Comparison of ENCODE assay signal across 8 cellular contexts in genomic region chr6:31660998-31661866, GRCh38. TPM values are rescaled to one million over a fixed set of nuclear protein-coding genes. Genes with fewer than 3 reads are reported as not detected.
DNase-seq lines count a peak whose midpoint lies in the region; TF ChIP-seq lines count a peak whose summit lies in the region.

No MANE protein-coding gene starts in this region.

- H3K9ac ChIP-seq in MM.1S (ENCODE audit: low read length) (peak overlapping the region; percentile 78; the same call in 1 of the 2 replicates), duodenal mucosa (ENCODE audit: low read depth in 1 of 2, low read length in 2 of 2) (peak overlapping the region; percentile 83 to 96), neural cell (ENCODE audit: low read length) (peak overlapping the region; percentile 85)

- H3K27ac ChIP-seq in C4-2B, result peak overlapping the region; percentile 88
- H3K27ac ChIP-seq in MM.1S (ENCODE audit: low read length), result peak overlapping the region; percentile 54; the same call in 1 of the 2 replicates
- peak overlapping the region; percentile 86 for H3K27ac ChIP-seq in duodenal mucosa (ENCODE audit: low read depth, low read length)
- peak overlapping the region; percentile 62 for H3K27ac ChIP-seq in neural cell (ENCODE audit: low read length)

- H3K9me3 ChIP-seq in MM.1S (replicated peaks; ENCODE audit: insufficient read depth, low read length) (no peaks in the 10 kb centered on the region), duodenal mucosa (ENCODE audit: control insufficient read depth in 1 of 2, low read length in 2 of 2) (no peaks in the 10 kb centered on the region), neural cell (ENCODE audit: low read length) (no peaks in the 10 kb centered on the region)

- H3K4me3 ChIP-seq in MM.1S (ENCODE audit: low read length) (peak overlapping the region; percentile 87), duodenal mucosa (ENCODE audit: low read depth in 1 of 2, low read length in 2 of 2) (peak overlapping the region; percentile 88 to 97), neural cell (ENCODE audit: low read length) (peak overlapping the region; percentile 85)

- peak overlapping the region; percentile 94 for H3K4me2 ChIP-seq in MM.1S (ENCODE audit: low read depth, low read length)
- peak overlapping the region; percentile 75 for H3K4me2 ChIP-seq in neural cell (ENCODE audit: low read length)

- peaks cover 62% of the 10 kb centered on the region for H3K79me2 ChIP-seq in MM.1S (ENCODE audit: low read length)
- peaks cover 42% of the 10 kb centered on the region for H3K79me2 ChIP-seq in neural cell (replicated peaks; ENCODE audit: insufficient read depth, low read length)

- TF ChIP-seq CTCF in C4-2B (conservative IDR thresholded peaks at IDR 0.05) (no peak), MM.1S (IDR thresholded peaks at IDR 0.05; ENCODE audit: low read length) (no peak), neural cell (IDR thresholded peaks at IDR 0.05; ENCODE audit: poor library complexity, severe bottlenecking) (no peak)

- H3K36me3 ChIP-seq in MM.1S (replicated peaks; ENCODE audit: insufficient read depth, low read length) (no peaks in the 10 kb centered on the region), duodenal mucosa (ENCODE audit: control insufficient read depth in 1 of 2, insufficient read depth in 2 of 2, low read length in 2 of 2) (peaks cover 12 to 18% of the 10 kb centered on the region in 2 donors), neural cell (ENCODE audit: insufficient read depth, low read length) (no peaks in the 10 kb centered on the region)

- H3K27me3 ChIP-seq in MM.1S (replicated peaks; ENCODE audit: insufficient read depth, low read length) (no peaks in the 10 kb centered on the region), duodenal mucosa (ENCODE audit: control insufficient read depth in 1 of 2, insufficient read depth in 2 of 2, low read length in 2 of 2) (no peaks in the 10 kb centered on the region), neural cell (ENCODE audit: insufficient read depth, low read depth, low read length) (no peaks in the 10 kb centered on the region)

- H4K20me1 ChIP-seq in MM.1S (ENCODE audit: insufficient read depth, low read length) (no peaks in the 10 kb centered on the region), neural cell (ENCODE audit: insufficient read depth) (no peaks in the 10 kb centered on the region)

- no peaks in the 10 kb centered on the region for H3K9me2 ChIP-seq in MM.1S (replicated peaks; ENCODE audit: insufficient read depth, low read length)
- no peaks in the 10 kb centered on the region for H3K9me2 ChIP-seq in neural cell (ENCODE audit: insufficient read depth, low read length)

- H3K4me1 ChIP-seq in MM.1S (ENCODE audit: low read length) (peaks cover 36% of the 10 kb centered on the region), duodenal mucosa (ENCODE audit: control insufficient read depth in 1 of 2, insufficient read depth in 2 of 2, low read length in 2 of 2) (peaks cover 59 to 66% of the 10 kb centered on the region in 2 donors)

- no peak for DNase-seq in MM.1S
- DNase-seq in cerebellar cortex (ENCODE audit: low spot score), result no peak
- DNase-seq in DMS153 treated with DMSO at 0.1 percent for 48 hours (lab: John Stamatoyannopoulos, UW; ENCODE audit: unreplicated experiment), result no peak
- no peak for DNase-seq in SKM-1 treated with dmso at 0.1 percent for 144 hours (lab: John Stamatoyannopoulos, UW; ENCODE audit: unreplicated experiment)
- no peak for DNase-seq in NCI-H2029 treated with DMSO at 0.1 percent for 48 hours (lab: John Stamatoyannopoulos, UW)

- H2AFZ ChIP-seq in MM.1S (ENCODE audit: low read length) (peak overlapping the region; percentile 18; the same call in 1 of the 2 replicates), neural cell (ENCODE audit: low read depth, low read length) (peak overlapping the region; percentile 80)

- H3F3A ChIP-seq in MM.1S (ENCODE audit: insufficient read depth, low read length) (peaks cover 20% of the 10 kb centered on the region), neural cell (ENCODE audit: insufficient read depth, low read length, poor library complexity, severe bottlenecking) (no peaks in the 10 kb centered on the region)

- TF ChIP-seq EP300 in neural cell (conservative IDR thresholded peaks at IDR 0.05; ENCODE audit: poor library complexity, severe bottlenecking), result no peak

- TF ChIP-seq RAD21 in neural cell (conservative IDR thresholded peaks at IDR 0.05), result no peak

TF ChIP-seq in neural cell, 6 proteins besides CTCF, POLR2A, EP300 and RAD21:
- TF ChIP-seq REST (IDR thresholded peaks at IDR 0.05; ENCODE audit: borderline replicate concordance), result no peak

RNA-seq across cellular contexts. Expression of gene C6orf47, which starts 0.7 kb away (rescaled TPM):
- polyA plus RNA-seq in neural cell, result 17.2 and 24.3 TPM in 2 replicates
- polyA minus RNA-seq in neural cell, result 24.7 and 24.8 TPM in 2 replicates

RNA-seq across cellular contexts. Expression of gene GPANK1, which starts 3.6 kb away (rescaled TPM):
- polyA plus RNA-seq in neural cell, result 18.4 and 21.9 TPM in 2 replicates
- polyA minus RNA-seq in neural cell, result 16.3 and 18.5 TPM in 2 replicates

RNA-seq across cellular contexts. Expression of gene CSNK2B, which starts 4.6 kb away (rescaled TPM):
- 130 and 135 TPM in 2 replicates for polyA plus RNA-seq in neural cell
- 86.4 and 95.7 TPM in 2 replicates for polyA minus RNA-seq in neural cell

RNA-seq across cellular contexts. Expression of gene APOM, which starts 5.5 kb away (rescaled TPM):
- 1.3 and 4.4 TPM in 2 replicates for polyA plus RNA-seq in neural cell
- polyA minus RNA-seq in neural cell, result 1.3 TPM in 1 of 2 replicates, not detected in the other

RNA-seq across cellular contexts. Expression of gene LY6G5B, which starts 8.5 kb away (rescaled TPM):
- polyA plus RNA-seq in neural cell, result 4.0 and 7.7 TPM in 2 replicates
- polyA minus RNA-seq in neural cell, result 6.1 and 6.7 TPM in 2 replicates
